ENCODE assay signal across 9 cellular contexts in genomic region chr9:70601000-70601929, GRCh38.
A peak's percentile ranks its signal among the peaks of the same experiment; 100 is the strongest.
DNase-seq lines count a peak whose midpoint lies in the region; ATAC-seq, FAIRE-seq and TF ChIP-seq lines count a peak whose summit lies in the region.
"Had no signal": no experiment of that assay in that cellular context is flagged by ENCODE, and none has a peak within 500 bp of the region (broad histone marks: within the 10 kb centered on the region; RNA-seq: fewer than 3 reads in every experiment).

No MANE protein-coding gene starts in this region.

- H3K27ac ChIP-seq in kidney (ENCODE audit: low read depth in 2 of 2, low read length in 2 of 2): peak overlapping the region; percentile 79 to 94
- peak overlapping the region; percentile 0 to 78 (median 70) for H3K27ac ChIP-seq in spleen

- intact Hi-C loops in MCF 10A (cut with micrococcal nuclease): loop anchor here (10.0 kb wide), 3 partner anchors 346 to 1176 kb away; partner anchors contain the start of gene SMC5
- intact Hi-C loops in kidney (cut with DNase I): no loop called here
- intact Hi-C loops in spleen (cut with DNase I; ENCODE audit: low total_unique reads): loop anchor here (5.0 to 10.0 kb wide), 2 partner anchors 264 to 626 kb away; no protein-coding TSS in a partner anchor

- H3K36me3 Mint-ChIP-seq in MCF 10A (ENCODE audit: insufficient read depth, unreplicated experiment): no peaks in the 10 kb centered on the region
- H3K36me3 Mint-ChIP-seq in naive thymus-derived CD8-positive, alpha-beta T cell: no peaks in the 10 kb centered on the region

- no peak for ATAC-seq in naive thymus-derived CD8-positive, alpha-beta T cell
- no peak for ATAC-seq in HG03469 (IDR thresholded peaks at IDR 0.05; ENCODE audit: unreplicated experiment)

- no peak overlapping the region for H3K27ac Mint-ChIP-seq in MCF 10A (ENCODE audit: low read depth, unreplicated experiment)
- H3K27ac Mint-ChIP-seq in naive thymus-derived CD8-positive, alpha-beta T cell: peak overlapping the region in 1 of 10 donors; percentile 65

- H3K4me1 ChIP-seq in kidney (ENCODE audit: control insufficient read depth in 1 of 2, insufficient read depth in 1 of 2, low read depth in 1 of 2, low read length in 2 of 2) (peaks cover 11 to 15% of the 10 kb centered on the region in 2 donors), spleen (peaks cover 0 to 18% (median 6%) of the 10 kb centered on the region in 6 donors)

- H3K27me3 ChIP-seq in spleen (replicated peaks in 1 of 7): no peaks in the 10 kb centered on the region

- H3K36me3 ChIP-seq in kidney (ENCODE audit: control insufficient read depth in 1 of 2, insufficient read depth in 2 of 2, low read length in 2 of 2): peaks cover 8% of the 10 kb centered on the region in 2 donors
- H3K36me3 ChIP-seq in spleen: no peaks in the 10 kb centered on the region

- peak; percentile 97 for DNase-seq in AG10803 (ENCODE audit: low read depth)
- DNase-seq in NCI-H2107 (lab: John Stamatoyannopoulos, UW): peak; percentile 87
- peak; percentile 94 for DNase-seq in MCF 10A (ENCODE audit: unreplicated experiment)
- DNase-seq in kidney: peak; percentile 98
- DNase-seq in spleen: peak; percentile 84
- no peak for DNase-seq in naive thymus-derived CD8-positive, alpha-beta T cell
- no peak for DNase-seq in 8988T

- peak overlapping the region; percentile 35 for H3K4me3 ChIP-seq in AG10803 (ENCODE audit: low read length)
- H3K4me3 ChIP-seq in kidney (ENCODE audit: low read length in 2 of 2): peak overlapping the region; percentile 6
- H3K4me3 ChIP-seq in spleen: no peak overlapping the region

- POLR2A ChIA-PET in MCF 10A (lab: Yijun Ruan, JAX): interaction anchor here (0.7 to 7.3 kb wide), 20 partner anchors 113 to 625 kb away, joined by 3 to 186 read pairs (median 5); partner anchors contain the start of genes KLF9 and SMC5
- POLR2A ChIA-PET in naive thymus-derived CD8-positive, alpha-beta T cell (lab: Charles Lee): interaction anchor here (1.0 to 1.7 kb wide), 4 partner anchors 27 to 183 kb away, joined by 4 to 16 read pairs (median 10); no protein-coding TSS in a partner anchor

- CTCF ChIA-PET in MCF 10A (lab: Yijun Ruan, JAX): interaction anchor here (0.5 to 5.7 kb wide), 60 partner anchors 8 to 906 kb away, joined by 3 to 129 read pairs (median 4); partner anchors contain the start of gene KLF9

- 51 to 67% (median 62%) methylated on average over 26 to 30 of the region's 30 CpGs for WGBS in spleen, 5 donors

- no peaks in the 10 kb centered on the region for H3K9me3 ChIP-seq in kidney (ENCODE audit: control insufficient read depth in 1 of 2, low read length in 2 of 2)
- no peaks in the 10 kb centered on the region for H3K9me3 ChIP-seq in spleen

- H3K9me3 Mint-ChIP-seq in MCF 10A (ENCODE audit: unreplicated experiment): no peaks in the 10 kb centered on the region
- H3K9me3 Mint-ChIP-seq in naive thymus-derived CD8-positive, alpha-beta T cell: no peaks in the 10 kb centered on the region

- no peak for TF ChIP-seq CTCF in AG10803 (conservative IDR thresholded peaks at IDR 0.05; ENCODE audit: low read length)
- no peak for TF ChIP-seq CTCF in MCF 10A (IDR thresholded peaks at IDR 0.05; ENCODE audit: unreplicated experiment)
- no peak for TF ChIP-seq CTCF in kidney (IDR thresholded peaks at IDR 0.05; ENCODE audit: borderline replicate concordance, extremely low read depth, insufficient read depth)
- no peak for TF ChIP-seq CTCF in spleen (IDR thresholded peaks at IDR 0.05 in 8 of 11, conservative IDR thresholded peaks at IDR 0.05 in 3 of 11)

- peak overlapping the region in 1 of 2 donors; percentile 66 for H3K9ac ChIP-seq in kidney (ENCODE audit: low read length in 2 of 2)

- FAIRE-seq in kidney (lab: Jason Lieb, UNC): peak; percentile 59
- FAIRE-seq: G401.6 had no signal

- H3K4me1 Mint-ChIP-seq in MCF 10A (ENCODE audit: insufficient read depth, unreplicated experiment): peaks cover 12% of the 10 kb centered on the region
- peaks cover 3 to 7% (median 6%) of the 10 kb centered on the region in 4 donors for H3K4me1 Mint-ChIP-seq in naive thymus-derived CD8-positive, alpha-beta T cell

- BruUV-seq in MCF 10A (replicated peaks; lab: Mats Ljungman, UMichigan): no TSS peak

- H3K4me3 Mint-ChIP-seq in MCF 10A (ENCODE audit: unreplicated experiment): peak overlapping the region; percentile 50
- no peak overlapping the region for H3K4me3 Mint-ChIP-seq in naive thymus-derived CD8-positive, alpha-beta T cell

- no peaks in the 10 kb centered on the region for H3K27me3 Mint-ChIP-seq in MCF 10A (ENCODE audit: insufficient read depth, unreplicated experiment)
- no peaks in the 10 kb centered on the region for H3K27me3 Mint-ChIP-seq in naive thymus-derived CD8-positive, alpha-beta T cell

- no peak for TF ChIP-seq POLR2A in spleen (IDR thresholded peaks at IDR 0.05)

Comparison
In these comparisons a context has a peak if more than half of its experiments do, and no peak if none do; other contexts are left out.
1. DNase-seq: peak in AG10803 (single experiment), NCI-H2107 (single experiment), MCF 10A (single experiment), kidney (single experiment) and spleen (single experiment); none in naive thymus-derived CD8-positive, alpha-beta T cell (0 of 10) and 8988T (single experiment).
2. H3K4me3 ChIP-seq: peak in AG10803 (single experiment) and kidney (2 of 2); none in spleen (0 of 8).